Comparison of ENCODE assay signal across 8 cellular contexts in the genomic region with DNA sequence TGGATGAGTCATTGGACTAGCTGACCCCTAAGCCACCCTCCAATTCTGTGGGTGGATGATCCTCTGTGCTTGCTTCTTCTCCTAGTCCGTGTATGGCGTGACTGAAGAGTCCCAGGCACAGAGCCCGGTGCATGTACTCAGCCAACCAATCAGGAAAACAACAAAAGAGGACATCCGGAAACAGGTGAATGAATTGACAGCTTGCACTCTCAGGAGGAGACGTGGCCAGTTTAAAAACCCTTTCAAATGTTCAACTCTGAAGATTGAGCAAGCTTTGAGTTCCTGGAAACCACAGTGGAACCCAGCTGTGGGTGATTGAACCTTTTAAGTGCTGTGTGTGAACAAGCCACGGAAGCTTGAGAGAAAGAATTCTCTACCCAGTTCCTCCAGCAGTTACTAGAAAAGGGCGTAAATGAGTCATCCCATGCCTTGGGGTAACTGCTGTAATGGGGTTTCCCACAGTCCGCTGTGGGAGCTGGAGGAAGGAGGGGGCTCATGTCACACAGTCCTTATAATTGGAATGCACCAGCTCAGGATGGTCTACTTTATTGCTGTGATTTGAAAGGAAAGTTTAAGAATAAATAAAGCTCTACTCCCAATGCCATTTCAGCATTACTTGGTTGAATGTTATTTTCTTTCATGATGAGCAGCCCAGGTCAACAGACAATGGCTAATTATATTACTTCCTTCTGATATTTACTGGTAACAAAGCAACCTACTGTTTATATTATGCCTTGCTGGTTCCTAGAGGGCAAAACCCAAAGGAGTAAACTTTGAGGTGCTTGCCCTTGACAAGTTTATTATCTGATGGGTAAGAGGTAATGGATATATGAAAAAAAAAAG.
DNase-seq lines count a peak whose midpoint lies in the region; ATAC-seq and TF ChIP-seq lines count a peak whose summit lies in the region.

No MANE protein-coding gene starts in this region.

- H3K36me3 Mint-ChIP-seq in GM23338 (ENCODE audit: low read depth) = no peaks in the 10 kb centered on the region
- H3K36me3 Mint-ChIP-seq in activated CD8-positive, alpha-beta memory T cell treated with anti-CD3 and anti-CD28 coated beads, Interleukin-2, amount 10 ng/mL, durations not matched to agents 7 days and 5 days = peaks cover 12% of the 10 kb centered on the region

- H3K9ac ChIP-seq in Loucy (ENCODE audit: low read depth, low read length, poor library complexity, severe bottlenecking) = peak overlapping the region; percentile 13

- no peak overlapping the region for H3K27ac ChIP-seq in GM23338 (ENCODE audit: low read depth)
- H3K27ac ChIP-seq in ovary = no peak overlapping the region

- no peak for TF ChIP-seq POLR2A in ovary (IDR thresholded peaks at IDR 0.05)

- H3K27ac Mint-ChIP-seq in GM23338 = no peak overlapping the region
- H3K27ac Mint-ChIP-seq in activated CD8-positive, alpha-beta memory T cell treated with anti-CD3 and anti-CD28 coated beads, Interleukin-2, amount 10 ng/mL, durations not matched to agents 7 days and 5 days = peak overlapping the region; percentile 94

- H3K27me3 ChIP-seq in GM23338 (ENCODE audit: insufficient read depth) (no peaks in the 10 kb centered on the region), Loucy (ENCODE audit: insufficient read depth, low read length, poor library complexity, severe bottlenecking) (no peaks in the 10 kb centered on the region), ovary (no peaks in the 10 kb centered on the region)

- peaks cover 29% of the 10 kb centered on the region for H3K4me1 Mint-ChIP-seq in GM23338
- H3K4me1 Mint-ChIP-seq in activated CD8-positive, alpha-beta memory T cell treated with anti-CD3 and anti-CD28 coated beads, Interleukin-2, amount 10 ng/mL, durations not matched to agents 7 days and 5 days = peaks cover 78% of the 10 kb centered on the region

- CTCF ChIA-PET in activated CD8-positive, alpha-beta memory T cell treated with anti-CD3 and anti-CD28 coated beads, Interleukin-2, amount 10 ng/mL, durations not matched to agents 7 days and 5 days (lab: Charles Lee) = interaction anchor here (0.6 to 3.8 kb wide), 12 partner anchors 11 to 476 kb away, joined by 3 to 29 read pairs (median 5); a partner anchor contains a TSS

- no peaks in the 10 kb centered on the region for H3F3A ChIP-seq in GM23338 (replicated peaks; ENCODE audit: low read depth)
- no peaks in the 10 kb centered on the region for H3F3A ChIP-seq in Loucy (ENCODE audit: low read depth)

- no peak overlapping the region for H3K4me3 Mint-ChIP-seq in GM23338
- peak overlapping the region; percentile 51 for H3K4me3 Mint-ChIP-seq in activated CD8-positive, alpha-beta memory T cell treated with anti-CD3 and anti-CD28 coated beads, Interleukin-2, amount 10 ng/mL, durations not matched to agents 7 days and 5 days

- TF ChIP-seq CTCF in GM23338 (conservative IDR thresholded peaks at IDR 0.05; ENCODE audit: low read depth in 2 of 2) = no peak
- TF ChIP-seq CTCF in Loucy (conservative IDR thresholded peaks at IDR 0.05; ENCODE audit: low read length) = no peak
- no peak for TF ChIP-seq CTCF in foreskin fibroblast (IDR thresholded peaks at IDR 0.05; ENCODE audit: low read depth, low read length)
- TF ChIP-seq CTCF in ovary (IDR thresholded peaks at IDR 0.05) = no peak

- peaks cover 6% of the 10 kb centered on the region for H3K27me3 Mint-ChIP-seq in GM23338 (ENCODE audit: insufficient read depth, low read depth, poor library complexity)
- H3K27me3 Mint-ChIP-seq in activated CD8-positive, alpha-beta memory T cell treated with anti-CD3 and anti-CD28 coated beads, Interleukin-2, amount 10 ng/mL, durations not matched to agents 7 days and 5 days = no peaks in the 10 kb centered on the region

- intact Hi-C loops in ovary (cut with DNase I) = no loop called here

- DNase-seq in GM23338 (ENCODE audit: low spot score) = peak; percentile 11
- peak; percentile 96 for DNase-seq in activated CD8-positive, alpha-beta memory T cell treated with anti-CD3 and anti-CD28 coated beads, Interleukin-2, amount 10 ng/mL, durations not matched to agents 7 days and 5 days
- DNase-seq in foreskin fibroblast = peak; percentile 64 to 79
- peak; percentile 11 to 52 for DNase-seq in stimulated activated CD4-positive, alpha-beta T cell treated with anti-CD3 and anti-CD28 coated beads, Interleukin-1b, Interleukin-23, amount 100 ng/mL, for 4 hours (ENCODE audit: low read depth in 2 of 2)
- no peak for DNase-seq in NCI-H1105 (lab: John Stamatoyannopoulos, UW)
- DNase-seq in ovary = no peak

- TF ChIP-seq EP300 in ovary (IDR thresholded peaks at IDR 0.05) = no peak

- no peaks in the 10 kb centered on the region for H3K9me3 Mint-ChIP-seq in GM23338
- no peaks in the 10 kb centered on the region for H3K9me3 Mint-ChIP-seq in activated CD8-positive, alpha-beta memory T cell treated with anti-CD3 and anti-CD28 coated beads, Interleukin-2, amount 10 ng/mL, durations not matched to agents 7 days and 5 days (ENCODE audit: low read depth)

- H3K4me3 ChIP-seq in GM08714 (ENCODE audit: low read length) (peak overlapping the region; percentile 41; the same call in 1 of the 2 replicates), GM23338 (no peak overlapping the region), Loucy (ENCODE audit: low read length, poor library complexity, severe bottlenecking) (peak overlapping the region; percentile 35), foreskin fibroblast (ENCODE audit: low read depth in 1 of 2, low read length in 2 of 2) (no peak overlapping the region), ovary (no peak overlapping the region)

- H3K9me3 ChIP-seq in Loucy (ENCODE audit: insufficient read depth, low read depth, low read length) = no peaks in the 10 kb centered on the region
- no peaks in the 10 kb centered on the region for H3K9me3 ChIP-seq in ovary

- H2AFZ ChIP-seq in GM23338 = peak overlapping the region; percentile 1; the same call in 1 of the 2 replicates
- no peak overlapping the region for H2AFZ ChIP-seq in Loucy (ENCODE audit: low read length)

- no peaks in the 10 kb centered on the region for H3K79me2 ChIP-seq in GM23338 (replicated peaks; ENCODE audit: insufficient read depth)
- no peaks in the 10 kb centered on the region for H3K79me2 ChIP-seq in Loucy (ENCODE audit: insufficient read depth, low read length)

- H4K20me1 ChIP-seq in GM23338 (replicated peaks; ENCODE audit: insufficient read depth) (no peaks in the 10 kb centered on the region), Loucy (ENCODE audit: insufficient read depth, low read length, poor library complexity, severe bottlenecking) (no peaks in the 10 kb centered on the region)

- WGBS in ovary, 3 donors = 61 to 64% (median 64%) methylated on average over 8 of the region's 8 CpGs

- no peak; the same call in 2 of the 3 replicates for ATAC-seq in GM23338
- ATAC-seq in activated CD8-positive, alpha-beta memory T cell treated with anti-CD3 and anti-CD28 coated beads, Interleukin-2, amount 10 ng/mL, durations not matched to agents 7 days and 5 days = peak; percentile 88

- peaks cover 3% of the 10 kb centered on the region; the same call in 1 of the 2 replicates for H3K9me2 ChIP-seq in GM23338 (ENCODE audit: insufficient read depth)
- H3K9me2 ChIP-seq in Loucy (replicated peaks; ENCODE audit: low read depth, low read length) = no peaks in the 10 kb centered on the region

- H3K4me2 ChIP-seq in GM23338 = no peak overlapping the region
- peak overlapping the region; percentile 58 for H3K4me2 ChIP-seq in Loucy (ENCODE audit: low read depth, low read length, poor library complexity, severe bottlenecking)

- H3K36me3 ChIP-seq in GM23338 (ENCODE audit: insufficient read depth) (no peaks in the 10 kb centered on the region), Loucy (ENCODE audit: insufficient read depth, low read length) (no peaks in the 10 kb centered on the region), ovary (no peaks in the 10 kb centered on the region)

- H3K4me1 ChIP-seq in GM23338 (ENCODE audit: insufficient read depth) = peaks cover 11% of the 10 kb centered on the region
- H3K4me1 ChIP-seq in Loucy (ENCODE audit: insufficient read depth, low read length, poor library complexity, severe bottlenecking) = peaks cover 52% of the 10 kb centered on the region
- H3K4me1 ChIP-seq in ovary (ENCODE audit: insufficient read depth) = no peaks in the 10 kb centered on the region

TF ChIP-seq in GM23338, 12 proteins besides CTCF, POLR2A, EP300 and RAD21 (continues in another document):
- no peak for TF ChIP-seq ZNF114 (CRISPR knock-in tag; IDR thresholded peaks at IDR 0.05)
- TF ChIP-seq CREB1 (CRISPR knock-in tag; IDR thresholded peaks at IDR 0.05; ENCODE audit: low read depth) = no peak
- TF ChIP-seq POLR2AphosphoS5 (IDR thresholded peaks at IDR 0.05; ENCODE audit: low read depth) = no peak
- TF ChIP-seq, protein P1, sequence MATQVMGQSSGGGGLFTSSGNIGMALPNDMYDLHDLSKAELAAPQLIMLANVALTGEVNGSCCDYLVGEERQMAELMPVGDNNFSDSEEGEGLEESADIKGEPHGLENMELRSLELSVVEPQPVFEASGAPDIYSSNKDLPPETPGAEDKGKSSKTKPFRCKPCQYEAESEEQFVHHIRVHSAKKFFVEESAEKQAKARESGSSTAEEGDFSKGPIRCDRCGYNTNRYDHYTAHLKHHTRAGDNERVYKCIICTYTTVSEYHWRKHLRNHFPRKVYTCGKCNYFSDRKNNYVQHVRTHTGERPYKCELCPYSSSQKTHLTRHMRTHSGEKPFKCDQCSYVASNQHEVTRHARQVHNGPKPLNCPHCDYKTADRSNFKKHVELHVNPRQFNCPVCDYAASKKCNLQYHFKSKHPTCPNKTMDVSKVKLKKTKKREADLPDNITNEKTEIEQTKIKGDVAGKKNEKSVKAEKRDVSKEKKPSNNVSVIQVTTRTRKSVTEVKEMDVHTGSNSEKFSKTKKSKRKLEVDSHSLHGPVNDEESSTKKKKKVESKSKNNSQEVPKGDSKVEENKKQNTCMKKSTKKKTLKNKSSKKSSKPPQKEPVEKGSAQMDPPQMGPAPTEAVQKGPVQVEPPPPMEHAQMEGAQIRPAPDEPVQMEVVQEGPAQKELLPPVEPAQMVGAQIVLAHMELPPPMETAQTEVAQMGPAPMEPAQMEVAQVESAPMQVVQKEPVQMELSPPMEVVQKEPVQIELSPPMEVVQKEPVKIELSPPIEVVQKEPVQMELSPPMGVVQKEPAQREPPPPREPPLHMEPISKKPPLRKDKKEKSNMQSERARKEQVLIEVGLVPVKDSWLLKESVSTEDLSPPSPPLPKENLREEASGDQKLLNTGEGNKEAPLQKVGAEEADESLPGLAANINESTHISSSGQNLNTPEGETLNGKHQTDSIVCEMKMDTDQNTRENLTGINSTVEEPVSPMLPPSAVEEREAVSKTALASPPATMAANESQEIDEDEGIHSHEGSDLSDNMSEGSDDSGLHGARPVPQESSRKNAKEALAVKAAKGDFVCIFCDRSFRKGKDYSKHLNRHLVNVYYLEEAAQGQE (IDR thresholded peaks at IDR 0.05; ENCODE audit: unreplicated experiment) = no peak
- no peak for TF ChIP-seq EZH2 (IDR thresholded peaks at IDR 0.05; ENCODE audit: low read depth, unreplicated experiment)
- TF ChIP-seq ZNF331 (CRISPR knock-in tag; IDR thresholded peaks at IDR 0.05; ENCODE audit: low read depth) = no peak
- no peak for TF ChIP-seq JUNB (IDR thresholded peaks at IDR 0.05; ENCODE audit: unreplicated experiment)

Comparison
In these comparisons a context has a peak if more than half of its experiments do, and no peak if none do; other contexts are left out.
1. H3K4me3 ChIP-seq: peak in GM08714 (single experiment) and Loucy (single experiment); none in GM23338 (single experiment), foreskin fibroblast (0 of 2) and ovary (single experiment).
2. DNase-seq: peak in GM23338 (single experiment), activated CD8-positive, alpha-beta memory T cell treated with anti-CD3 and anti-CD28 coated beads, Interleukin-2, amount 10 ng/mL, durations not matched to agents 7 days and 5 days (single experiment), foreskin fibroblast (2 of 2) and stimulated activated CD4-positive, alpha-beta T cell treated with anti-CD3 and anti-CD28 coated beads, Interleukin-1b, Interleukin-23, amount 100 ng/mL, for 4 hours (2 of 2); none in NCI-H1105 (single experiment) and ovary (0 of 5).